In the genomic region with DNA sequence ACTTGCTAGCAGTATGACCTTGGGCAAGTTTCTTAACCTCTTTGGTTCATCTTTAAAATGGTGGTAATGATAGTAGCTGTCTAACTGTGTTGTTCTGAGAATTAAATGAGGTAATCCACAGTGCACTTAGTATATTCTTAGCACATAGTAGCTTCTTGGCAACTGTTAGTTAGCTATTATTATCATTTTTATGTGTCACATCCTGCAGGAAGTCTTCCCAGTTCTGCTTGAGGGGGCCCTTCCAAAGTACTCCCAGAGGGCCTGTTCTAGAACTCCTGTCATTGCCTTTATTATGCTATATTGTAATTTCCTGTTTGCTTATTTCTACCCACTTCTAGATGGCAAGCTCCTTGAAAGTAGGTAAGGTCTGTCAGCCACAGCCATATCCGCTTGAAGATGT, we compare ENCODE assay signal across 22 cellular contexts. TPM values are rescaled to one million over a fixed set of nuclear protein-coding genes. Genes with fewer than 3 reads are reported as not detected.
DNase-seq lines count a peak whose midpoint lies in the region; ATAC-seq, FAIRE-seq and TF ChIP-seq lines count a peak whose summit lies in the region.
"Had no signal": no experiment of that assay in that cellular context is flagged by ENCODE, and none has a peak within 500 bp of the region (broad histone marks: within the 10 kb centered on the region; RNA-seq: fewer than 3 reads in every experiment).

No MANE protein-coding gene starts in this region.

- H3K36me3 Mint-ChIP-seq in Calu3 (ENCODE audit: insufficient read depth, unreplicated experiment) = no peaks in the 10 kb centered on the region
- H3K36me3 Mint-ChIP-seq: immature natural killer cell had no signal

- H3K27me3 ChIP-seq in endothelial cell of umbilical vein (ENCODE audit: control insufficient read depth in 2 of 2, insufficient read depth in 2 of 2, low read length in 2 of 2) = no peaks in the 10 kb centered on the region

- no peaks in the 10 kb centered on the region for H3K27me3 Mint-ChIP-seq in Calu3 (ENCODE audit: unreplicated experiment)
- H3K27me3 Mint-ChIP-seq: activated naive CD8-positive, alpha-beta T cell treated with anti-CD3 and anti-CD28 coated beads, Interleukin-2, amount 50 U/mL, for 24 hours; central memory CD8-positive, alpha-beta T cell; T-cell had no signal

- H3K9me1 ChIP-seq in endothelial cell of umbilical vein (replicated peaks; ENCODE audit: control insufficient read depth, extremely low read depth, insufficient read depth, low read length) = no peaks in the 10 kb centered on the region

- intact Hi-C loops in endothelial cell of umbilical vein (cut with micrococcal nuclease) = no loop called here
- intact Hi-C loops in Calu3 (cut with micrococcal nuclease; ENCODE audit: unreplicated experiment) = no loop called here

- no TSS peak for BruUV-seq in endothelial cell of umbilical vein (replicated peaks; lab: Mats Ljungman, UMichigan)
- BruUV-seq in Calu3 (replicated peaks; lab: Mats Ljungman, UMichigan) = no TSS peak

- H4K20me1 ChIP-seq in endothelial cell of umbilical vein (replicated peaks; ENCODE audit: control insufficient read depth, extremely low read depth, insufficient read depth, low read length) = no peaks in the 10 kb centered on the region

- peak overlapping the region; percentile 74 for H3K27ac ChIP-seq in endothelial cell of umbilical vein (ENCODE audit: insufficient read depth, low read depth, low read length)
- H3K27ac ChIP-seq: HL-60, WERI-Rb-1 had no signal

- TF ChIP-seq POLR2A in endothelial cell of umbilical vein (IDR thresholded peaks at IDR 0.05; ENCODE audit: low read depth, low read length) = no peak

- no peak overlapping the region for H3K27ac Mint-ChIP-seq in Calu3 (ENCODE audit: unreplicated experiment)
- H3K27ac Mint-ChIP-seq: activated naive CD8-positive, alpha-beta T cell treated with anti-CD3 and anti-CD28 coated beads, Interleukin-2, amount 50 U/mL, for 24 hours; endodermal cell; immature natural killer cell; T-cell had no signal

- DNase-seq in AG20443 (ENCODE audit: low spot score) (peak; percentile 19), M059J (ENCODE audit: low read depth) (peak; percentile 27), endothelial cell of umbilical vein (ENCODE audit: low read depth, low spot score) (peak; percentile 58), iris pigment epithelial cell (ENCODE audit: low read depth) (peak; percentile 40), Calu3 (no peak)
- no peak for DNase-seq in activated CD4-positive, alpha-beta T cell treated with anti-CD3 and anti-CD28 coated beads, Interleukin-2, amount 50 U/mL, for 1 hour
- DNase-seq: activated naive CD8-positive, alpha-beta T cell treated with anti-CD3 and anti-CD28 coated beads, Interleukin-2, amount 50 U/mL, for 24 hours; AML-193; endodermal cell; glutamatergic neuron; immature natural killer cell; KBM-7; NCI-H1436; RPMI8226; stimulated activated CD4-positive, alpha-beta T cell treated with anti-CD3 and anti-CD28 coated beads, Interleukin-2, amount 100 ng/mL, for 24 hours; T-cell; WERI-Rb-1 had no signal

- H3K79me2 ChIP-seq in endothelial cell of umbilical vein (ENCODE audit: control insufficient read depth, insufficient read depth, low read length) = no peaks in the 10 kb centered on the region

- no peaks in the 10 kb centered on the region for H3K9me3 Mint-ChIP-seq in Calu3 (ENCODE audit: low read depth, unreplicated experiment)
- H3K9me3 Mint-ChIP-seq: activated naive CD8-positive, alpha-beta T cell treated with anti-CD3 and anti-CD28 coated beads, Interleukin-2, amount 50 U/mL, for 24 hours; central memory CD8-positive, alpha-beta T cell; endodermal cell; immature natural killer cell; neural crest cell; T-cell had no signal

- no peak overlapping the region for H3K4me3 Mint-ChIP-seq in Calu3 (ENCODE audit: low read depth, unreplicated experiment)
- H3K4me3 Mint-ChIP-seq: activated naive CD8-positive, alpha-beta T cell treated with anti-CD3 and anti-CD28 coated beads, Interleukin-2, amount 50 U/mL, for 24 hours; central memory CD8-positive, alpha-beta T cell; endodermal cell; immature natural killer cell; neural crest cell; T-cell had no signal

- dilution Hi-C loops in endothelial cell of umbilical vein (cut with MboI; ENCODE audit: extremely low pct_ligation_motif_present, low sequenced_read_pairs) = no loop called here

- peaks cover 8% of the 10 kb centered on the region for H3K4me1 ChIP-seq in endothelial cell of umbilical vein (ENCODE audit: control insufficient read depth, extremely low read depth, insufficient read depth, low read length)

- ATAC-seq in SK-N-SH treated with all-trans-retinoic acid at 6 μM for 48 hours (no peak), GM21825 (IDR thresholded peaks at IDR 0.05; ENCODE audit: unreplicated experiment) (no peak)
- ATAC-seq: activated naive CD8-positive, alpha-beta T cell treated with anti-CD3 and anti-CD28 coated beads, Interleukin-2, amount 50 U/mL, for 24 hours; T-cell had no signal

- H3K4me1 Mint-ChIP-seq in Calu3 (ENCODE audit: low read depth, unreplicated experiment) = peaks cover 7% of the 10 kb centered on the region
- H3K4me1 Mint-ChIP-seq: central memory CD8-positive, alpha-beta T cell; endodermal cell had no signal

- H3K9me3 ChIP-seq in endothelial cell of umbilical vein (replicated peaks; ENCODE audit: control insufficient read depth, insufficient read depth, low read length) = no peaks in the 10 kb centered on the region

- no peak overlapping the region for H3K4me3 ChIP-seq in endothelial cell of umbilical vein (replicated peaks in 1 of 3; ENCODE audit: insufficient read depth in 1 of 3, low read depth in 1 of 3, low read length in 3 of 3)

- CTCF ChIA-PET in endothelial cell of umbilical vein (lab: Charles Lee) (interaction anchor here (0.9 kb wide), 1 partner anchor 22 kb away, joined by 4 read pairs; no protein-coding TSS in a partner anchor), Calu3 (lab: Charles Lee) (no interaction called here)

- peak; percentile 47 for FAIRE-seq in endothelial cell of umbilical vein (lab: Jason Lieb, UNC)

- no peak overlapping the region for H3K9ac ChIP-seq in endothelial cell of umbilical vein (replicated peaks; ENCODE audit: extremely low read depth, insufficient read depth, low read length)

- H3K36me3 ChIP-seq in endothelial cell of umbilical vein (ENCODE audit: control insufficient read depth in 2 of 2, extremely low read depth in 1 of 2, insufficient read depth in 2 of 2, low read length in 2 of 2) = no peaks in the 10 kb centered on the region

- no peak overlapping the region for H2AFZ ChIP-seq in endothelial cell of umbilical vein (ENCODE audit: low read depth, low read length)

- no peak for TF ChIP-seq CTCF in endothelial cell of umbilical vein (IDR thresholded peaks at IDR 0.05; ENCODE audit: extremely low read depth in 1 of 2, insufficient read depth in 1 of 2, low read depth in 1 of 2, low read length in 2 of 2)
- TF ChIP-seq CTCF in Calu3 (IDR thresholded peaks at IDR 0.05; ENCODE audit: unreplicated experiment) = no peak

- H3K4me2 ChIP-seq in endothelial cell of umbilical vein (ENCODE audit: insufficient read depth, low read length) = peak overlapping the region; percentile 48

- POLR2A ChIA-PET in endothelial cell of umbilical vein (lab: Charles Lee) = no interaction called here

TF ChIP-seq in endothelial cell of umbilical vein, 7 proteins besides CTCF, POLR2A, EP300 and RAD21:
- TF ChIP-seq POLR2AphosphoS5 (IDR thresholded peaks at IDR 0.05; ENCODE audit: insufficient read depth, low read depth, low read length) = peak; percentile 49
- peak; percentile 76 for TF ChIP-seq JUN (IDR thresholded peaks at IDR 0.05; ENCODE audit: borderline replicate concordance, insufficient read depth, insufficient read length, low read depth)
- peak; percentile 65 for TF ChIP-seq FOS (IDR thresholded peaks at IDR 0.05; ENCODE audit: borderline replicate concordance, insufficient read depth, low read length)
- no peak for TF ChIP-seq MYC (IDR thresholded peaks at IDR 0.05; ENCODE audit: low read depth, low read length)
- no peak for TF ChIP-seq GATA2 (IDR thresholded peaks at IDR 0.05; ENCODE audit: insufficient read depth, insufficient read length, low read depth, low read length)

TF ChIP-seq in SK-N-SH treated with all-trans-retinoic acid at 6 μM for 48 hours, 23 proteins besides CTCF, POLR2A, EP300 and RAD21 (continues in another document):
- TF ChIP-seq ISL1 (CRISPR knock-in tag; IDR thresholded peaks at IDR 0.05) = no peak
- TF ChIP-seq CSDC2 (CRISPR knock-in tag; IDR thresholded peaks at IDR 0.05) = no peak
- TF ChIP-seq, protein P1, sequence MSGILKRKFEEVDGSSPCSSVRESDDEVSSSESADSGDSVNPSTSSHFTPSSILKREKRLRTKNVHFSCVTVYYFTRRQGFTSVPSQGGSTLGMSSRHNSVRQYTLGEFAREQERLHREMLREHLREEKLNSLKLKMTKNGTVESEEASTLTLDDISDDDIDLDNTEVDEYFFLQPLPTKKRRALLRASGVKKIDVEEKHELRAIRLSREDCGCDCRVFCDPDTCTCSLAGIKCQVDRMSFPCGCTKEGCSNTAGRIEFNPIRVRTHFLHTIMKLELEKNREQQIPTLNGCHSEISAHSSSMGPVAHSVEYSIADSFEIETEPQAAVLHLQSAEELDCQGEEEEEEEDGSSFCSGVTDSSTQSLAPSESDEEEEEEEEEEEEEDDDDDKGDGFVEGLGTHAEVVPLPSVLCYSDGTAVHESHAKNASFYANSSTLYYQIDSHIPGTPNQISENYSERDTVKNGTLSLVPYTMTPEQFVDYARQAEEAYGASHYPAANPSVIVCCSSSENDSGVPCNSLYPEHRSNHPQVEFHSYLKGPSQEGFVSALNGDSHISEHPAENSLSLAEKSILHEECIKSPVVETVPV (CRISPR knock-in tag; IDR thresholded peaks at IDR 0.05) = no peak

RNA-seq across cellular contexts. Expression of a gene that starts 30.6 kb away (rescaled TPM):
- total RNA-seq in M059J (2014; rRNA removed; shearing (Covaris generic)) = 13.5 and 18.4 TPM in 2 replicates
- 20.7 and 26.1 TPM in 2 replicates for total RNA-seq in endothelial cell of umbilical vein
- 6.7 and 8.9 TPM in 2 replicates for polyA plus RNA-seq in endothelial cell of umbilical vein
- 8.6 TPM in 2 replicates for polyA plus RNA-seq in endothelial cell of umbilical vein (2011; cell fraction: cytosol; rRNA removed)
- polyA plus RNA-seq in endothelial cell of umbilical vein (2011; cell fraction: nucleus; rRNA removed) = 22.9 and 28.3 TPM in 2 replicates
- polyA plus RNA-seq in endothelial cell of umbilical vein (2012) = 11.1 and 12.4 TPM in 2 replicates
- 20.1 and 20.9 TPM in 2 replicates for polyA minus RNA-seq in endothelial cell of umbilical vein
- polyA minus RNA-seq in endothelial cell of umbilical vein (2011; cell fraction: cytosol; rRNA and poly(A)+ RNA removed) = 5.5 TPM
- polyA minus RNA-seq in endothelial cell of umbilical vein (2011; cell fraction: nucleus; rRNA and poly(A)+ RNA removed) = 21.1 and 22.3 TPM in 2 replicates
- total RNA-seq in Calu3 (2022) = 60.3 and 67.3 TPM in 2 replicates

RNA-seq across cellular contexts. Expression of a gene that starts 31.8 kb away (rescaled TPM):
- 55.9 and 78.5 TPM in 2 replicates for total RNA-seq in M059J (2014; rRNA removed; shearing (Covaris generic))
- total RNA-seq in endothelial cell of umbilical vein = 37.1 and 41.0 TPM in 2 replicates
- 25.2 and 30.7 TPM in 2 replicates for polyA plus RNA-seq in endothelial cell of umbilical vein
- polyA plus RNA-seq in endothelial cell of umbilical vein (2011; cell fraction: cytosol; rRNA removed) = 33.3 and 34.6 TPM in 2 replicates
- polyA plus RNA-seq in endothelial cell of umbilical vein (2011; cell fraction: nucleus; rRNA removed) = 29.5 and 43.9 TPM in 2 replicates
- polyA plus RNA-seq in endothelial cell of umbilical vein (2012) = 30.0 and 44.2 TPM in 2 replicates
- 17.3 and 17.9 TPM in 2 replicates for polyA minus RNA-seq in endothelial cell of umbilical vein
- 10.0 TPM for polyA minus RNA-seq in endothelial cell of umbilical vein (2011; cell fraction: cytosol; rRNA and poly(A)+ RNA removed)
- polyA minus RNA-seq in endothelial cell of umbilical vein (2011; cell fraction: nucleus; rRNA and poly(A)+ RNA removed) = 10.8 and 11.8 TPM in 2 replicates
- total RNA-seq in Calu3 (2022) = 42.9 and 44.3 TPM in 2 replicates

Comparison
In these comparisons a context has a peak if more than half of its experiments do, and no peak if none do; other contexts are left out.
1. DNase-seq: peak in AG20443 (single experiment), M059J (single experiment), endothelial cell of umbilical vein (single experiment) and iris pigment epithelial cell (single experiment); none in activated CD4-positive, alpha-beta T cell treated with anti-CD3 and anti-CD28 coated beads, Interleukin-2, amount 50 U/mL, for 1 hour (single experiment) and Calu3 (single experiment).